ENCODE assay signal across 1 cellular context in genomic region chr20:43558412-43559146, GRCh38.
A peak's percentile ranks its signal among the peaks of the same experiment; 100 is the strongest.
TF ChIP-seq lines count a peak whose summit lies in the region.

TSS of gene SGK2 (plus strand) at chr20:43559027. CDS start at chr20:43566496, 7,469 bp downstream.

TF ChIP-seq in K562, 482 proteins besides CTCF, POLR2A, EP300 and RAD21 (continued from another document and continues in another):
- TF ChIP-seq ZNF717 (CRISPR knock-in tag; IDR thresholded peaks at IDR 0.05) (no peak), RREB1 (CRISPR knock-in tag; IDR thresholded peaks at IDR 0.05) (no peak), SP2 (IDR thresholded peaks at IDR 0.05; ENCODE audit: extremely low read depth, low read depth, low read length, poor library complexity, severe bottlenecking) (no peak), NONO (IDR thresholded peaks at IDR 0.05; ENCODE audit: low read depth in 2 of 2, low read length in 1 of 2) (no peak), FOSL1 (tag; conservative IDR thresholded peaks at IDR 0.05) (peak; percentile 67), GTF2F1 (IDR thresholded peaks at IDR 0.05; ENCODE audit: low read depth, low read length) (no peak), FOXP4 (CRISPR knock-in tag; IDR thresholded peaks at IDR 0.05; ENCODE audit: borderline replicate concordance) (no peak), CREM (IDR thresholded peaks at IDR 0.05; ENCODE audit: low read depth) (0 out of 2 replicates have a peak, but pooled peaks have one; percentile 17), MBD1 (CRISPR knock-in tag; IDR thresholded peaks at IDR 0.05) (no peak), TEAD2 (tag; IDR thresholded peaks at IDR 0.05) (no peak), ZNF584 (CRISPR knock-in tag; IDR thresholded peaks at IDR 0.05; ENCODE audit: low read depth) (no peak), SMARCA4 (IDR thresholded peaks at IDR 0.05) (peak; percentile 66), HOXB6 (CRISPR knock-in tag; IDR thresholded peaks at IDR 0.05; ENCODE audit: borderline replicate concordance) (no peak), TSHZ1 (CRISPR knock-in tag; IDR thresholded peaks at IDR 0.05) (no peak), FOS (IDR thresholded peaks at IDR 0.05; ENCODE audit: extremely low read depth, insufficient read length) (no peak), ZBTB17 (CRISPR knock-in tag; IDR thresholded peaks at IDR 0.05) (no peak), CBX3 (IDR thresholded peaks at IDR 0.05; ENCODE audit: borderline replicate concordance in 1 of 2, low read length in 2 of 2) (no peak), MAZ (CRISPR knock-in tag; conservative IDR thresholded peaks at IDR 0.05 in 1 of 2, IDR thresholded peaks at IDR 0.05 in 1 of 2) (no peak), SRSF7 (optimal IDR thresholded peaks at IDR 0.05; ENCODE audit: low read depth, low read length) (no peak), PML (IDR thresholded peaks at IDR 0.05; ENCODE audit: low read length) (no peak), MTF1 (CRISPR knock-in tag; IDR thresholded peaks at IDR 0.05; ENCODE audit: borderline replicate concordance) (no peak), RERE (CRISPR knock-in tag; IDR thresholded peaks at IDR 0.05; ENCODE audit: borderline replicate concordance) (no peak), MCM7 (IDR thresholded peaks at IDR 0.05) (no peak), PCBP2 (IDR thresholded peaks at IDR 0.05; ENCODE audit: low read depth, low read length, poor library complexity, severe bottlenecking) (no peak), AFF1 (IDR thresholded peaks at IDR 0.05; ENCODE audit: low read depth in 1 of 2, partially characterized antibody in 2 of 2) (no peak), CGGBP1 (CRISPR knock-in tag; IDR thresholded peaks at IDR 0.05) (no peak), KAT7 (CRISPR knock-in tag; IDR thresholded peaks at IDR 0.05; ENCODE audit: borderline replicate concordance) (no peak), USF2 (CRISPR knock-in tag; IDR thresholded peaks at IDR 0.05) (no peak)
